ENCODE assay signal across 1 cellular context in genomic region chr19:52942371-52943133, GRCh38.
TF ChIP-seq lines count a peak whose summit lies in the region.

No MANE protein-coding gene starts in this region.

TF ChIP-seq in HEK293, 187 proteins besides CTCF, POLR2A, EP300 and RAD21 (continued from another document and continues in another):
- TF ChIP-seq ZEB2 (tag by site-specific recombination; IDR thresholded peaks at IDR 0.05) (0 out of 2 replicates have a peak, but pooled peaks have one; percentile 24), ZIC2 (tag by site-specific recombination; IDR thresholded peaks at IDR 0.05) (peak; percentile 64), ZNF157 (tag by site-specific recombination; IDR thresholded peaks at IDR 0.05) (no peak), ZNF660 (tag by site-specific recombination; IDR thresholded peaks at IDR 0.05) (0 out of 2 replicates have a peak, but pooled peaks have one; percentile 3), KLF8 (tag by site-specific recombination; IDR thresholded peaks at IDR 0.05) (0 out of 2 replicates have a peak, but pooled peaks have one; percentile 16), PRDM1 (tag by site-specific recombination; IDR thresholded peaks at IDR 0.05) (peak; percentile 32), ZNF837 (tag by site-specific recombination; IDR thresholded peaks at IDR 0.05) (no peak), ZFP37 (tag by site-specific recombination; IDR thresholded peaks at IDR 0.05) (0 out of 2 replicates have a peak, but pooled peaks have one; percentile 21), ZNF629 (tag by site-specific recombination; IDR thresholded peaks at IDR 0.05) (peak; percentile 10; the same call in 1 of the 2 replicates), ZBTB17 (tag by site-specific recombination; IDR thresholded peaks at IDR 0.05) (peak; percentile 53; the same call in 1 of the 2 replicates), ZNF24 (tag by site-specific recombination; IDR thresholded peaks at IDR 0.05) (no peak), ZNF174 (tag by site-specific recombination; IDR thresholded peaks at IDR 0.05) (no peak), ZNF391 (tag by site-specific recombination; IDR thresholded peaks at IDR 0.05; ENCODE audit: borderline replicate concordance, low read depth) (no peak), TRIM28 (IDR thresholded peaks at IDR 0.05; ENCODE audit: borderline replicate concordance, low read length) (no peak), ZNF366 (tag by site-specific recombination; conservative IDR thresholded peaks at IDR 0.05) (no peak), SCRT2 (tag by site-specific recombination; IDR thresholded peaks at IDR 0.05) (peak; percentile 94), TCF7L2 (IDR thresholded peaks at IDR 0.05; ENCODE audit: borderline replicate concordance, low read depth, low read length) (no peak), MEIS1 (CRISPR knock-in tag; IDR thresholded peaks at IDR 0.05; ENCODE audit: borderline replicate concordance) (no peak), PATZ1 (tag by site-specific recombination; IDR thresholded peaks at IDR 0.05) (no peak; the same call in 1 of the 2 replicates), ZNF843 (tag by site-specific recombination; IDR thresholded peaks at IDR 0.05) (no peak), ZNF488 (tag by site-specific recombination; IDR thresholded peaks at IDR 0.05) (no peak), ZNF501 (tag by site-specific recombination; IDR thresholded peaks at IDR 0.05) (no peak), ZNF175 (tag by site-specific recombination; IDR thresholded peaks at IDR 0.05) (no peak), ZNF785 (tag by site-specific recombination; IDR thresholded peaks at IDR 0.05) (no peak), ZNF677 (tag by site-specific recombination; IDR thresholded peaks at IDR 0.05) (no peak), GLIS2 (tag by site-specific recombination; IDR thresholded peaks at IDR 0.05) (peak; percentile 86; the same call in 1 of the 2 replicates), GLIS1 (tag by site-specific recombination; IDR thresholded peaks at IDR 0.05) (0 out of 2 replicates have a peak, but pooled peaks have one; percentile 3), ZBTB48 (tag by site-specific recombination; IDR thresholded peaks at IDR 0.05) (no peak), EGR2 (tag by site-specific recombination; IDR thresholded peaks at IDR 0.05; ENCODE audit: low read depth) (peak; percentile 39; the same call in 1 of the 2 replicates), ZNF558 (tag by site-specific recombination; IDR thresholded peaks at IDR 0.05) (no peak), ZNF692 (tag by site-specific recombination; IDR thresholded peaks at IDR 0.05) (no peak; the same call in 1 of the 2 replicates), ZFP3 (tag by site-specific recombination; IDR thresholded peaks at IDR 0.05; ENCODE audit: low read depth) (no peak), KLF9 (tag by site-specific recombination; IDR thresholded peaks at IDR 0.05; ENCODE audit: low read depth) (peak; percentile 51; the same call in 1 of the 2 replicates), OSR2 (tag by site-specific recombination; IDR thresholded peaks at IDR 0.05) (peak; percentile 84), ZBTB20 (tag by site-specific recombination; IDR thresholded peaks at IDR 0.05) (peak; percentile 72), ZNF530 (tag by site-specific recombination; IDR thresholded peaks at IDR 0.05; ENCODE audit: low read depth) (no peak)
- TF ChIP-seq, protein P1, sequence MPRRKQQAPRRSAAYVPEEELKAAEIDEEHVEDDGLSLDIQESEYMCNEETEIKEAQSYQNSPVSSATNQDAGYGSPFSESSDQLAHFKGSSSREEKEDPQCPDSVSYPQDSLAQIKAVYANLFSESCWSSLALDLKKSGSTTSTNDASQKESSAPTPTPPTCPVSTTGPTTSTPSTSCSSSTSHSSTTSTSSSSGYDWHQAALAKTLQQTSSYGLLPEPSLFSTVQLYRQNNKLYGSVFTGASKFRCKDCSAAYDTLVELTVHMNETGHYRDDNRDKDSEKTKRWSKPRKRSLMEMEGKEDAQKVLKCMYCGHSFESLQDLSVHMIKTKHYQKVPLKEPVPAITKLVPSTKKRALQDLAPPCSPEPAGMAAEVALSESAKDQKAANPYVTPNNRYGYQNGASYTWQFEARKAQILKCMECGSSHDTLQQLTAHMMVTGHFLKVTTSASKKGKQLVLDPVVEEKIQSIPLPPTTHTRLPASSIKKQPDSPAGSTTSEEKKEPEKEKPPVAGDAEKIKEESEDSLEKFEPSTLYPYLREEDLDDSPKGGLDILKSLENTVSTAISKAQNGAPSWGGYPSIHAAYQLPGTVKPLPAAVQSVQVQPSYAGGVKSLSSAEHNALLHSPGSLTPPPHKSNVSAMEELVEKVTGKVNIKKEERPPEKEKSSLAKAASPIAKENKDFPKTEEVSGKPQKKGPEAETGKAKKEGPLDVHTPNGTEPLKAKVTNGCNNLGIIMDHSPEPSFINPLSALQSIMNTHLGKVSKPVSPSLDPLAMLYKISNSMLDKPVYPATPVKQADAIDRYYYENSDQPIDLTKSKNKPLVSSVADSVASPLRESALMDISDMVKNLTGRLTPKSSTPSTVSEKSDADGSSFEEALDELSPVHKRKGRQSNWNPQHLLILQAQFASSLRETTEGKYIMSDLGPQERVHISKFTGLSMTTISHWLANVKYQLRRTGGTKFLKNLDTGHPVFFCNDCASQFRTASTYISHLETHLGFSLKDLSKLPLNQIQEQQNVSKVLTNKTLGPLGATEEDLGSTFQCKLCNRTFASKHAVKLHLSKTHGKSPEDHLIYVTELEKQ (tag by site-specific recombination; IDR thresholded peaks at IDR 0.05; ENCODE audit: borderline replicate concordance) = no peak
- TF ChIP-seq, protein P2, sequence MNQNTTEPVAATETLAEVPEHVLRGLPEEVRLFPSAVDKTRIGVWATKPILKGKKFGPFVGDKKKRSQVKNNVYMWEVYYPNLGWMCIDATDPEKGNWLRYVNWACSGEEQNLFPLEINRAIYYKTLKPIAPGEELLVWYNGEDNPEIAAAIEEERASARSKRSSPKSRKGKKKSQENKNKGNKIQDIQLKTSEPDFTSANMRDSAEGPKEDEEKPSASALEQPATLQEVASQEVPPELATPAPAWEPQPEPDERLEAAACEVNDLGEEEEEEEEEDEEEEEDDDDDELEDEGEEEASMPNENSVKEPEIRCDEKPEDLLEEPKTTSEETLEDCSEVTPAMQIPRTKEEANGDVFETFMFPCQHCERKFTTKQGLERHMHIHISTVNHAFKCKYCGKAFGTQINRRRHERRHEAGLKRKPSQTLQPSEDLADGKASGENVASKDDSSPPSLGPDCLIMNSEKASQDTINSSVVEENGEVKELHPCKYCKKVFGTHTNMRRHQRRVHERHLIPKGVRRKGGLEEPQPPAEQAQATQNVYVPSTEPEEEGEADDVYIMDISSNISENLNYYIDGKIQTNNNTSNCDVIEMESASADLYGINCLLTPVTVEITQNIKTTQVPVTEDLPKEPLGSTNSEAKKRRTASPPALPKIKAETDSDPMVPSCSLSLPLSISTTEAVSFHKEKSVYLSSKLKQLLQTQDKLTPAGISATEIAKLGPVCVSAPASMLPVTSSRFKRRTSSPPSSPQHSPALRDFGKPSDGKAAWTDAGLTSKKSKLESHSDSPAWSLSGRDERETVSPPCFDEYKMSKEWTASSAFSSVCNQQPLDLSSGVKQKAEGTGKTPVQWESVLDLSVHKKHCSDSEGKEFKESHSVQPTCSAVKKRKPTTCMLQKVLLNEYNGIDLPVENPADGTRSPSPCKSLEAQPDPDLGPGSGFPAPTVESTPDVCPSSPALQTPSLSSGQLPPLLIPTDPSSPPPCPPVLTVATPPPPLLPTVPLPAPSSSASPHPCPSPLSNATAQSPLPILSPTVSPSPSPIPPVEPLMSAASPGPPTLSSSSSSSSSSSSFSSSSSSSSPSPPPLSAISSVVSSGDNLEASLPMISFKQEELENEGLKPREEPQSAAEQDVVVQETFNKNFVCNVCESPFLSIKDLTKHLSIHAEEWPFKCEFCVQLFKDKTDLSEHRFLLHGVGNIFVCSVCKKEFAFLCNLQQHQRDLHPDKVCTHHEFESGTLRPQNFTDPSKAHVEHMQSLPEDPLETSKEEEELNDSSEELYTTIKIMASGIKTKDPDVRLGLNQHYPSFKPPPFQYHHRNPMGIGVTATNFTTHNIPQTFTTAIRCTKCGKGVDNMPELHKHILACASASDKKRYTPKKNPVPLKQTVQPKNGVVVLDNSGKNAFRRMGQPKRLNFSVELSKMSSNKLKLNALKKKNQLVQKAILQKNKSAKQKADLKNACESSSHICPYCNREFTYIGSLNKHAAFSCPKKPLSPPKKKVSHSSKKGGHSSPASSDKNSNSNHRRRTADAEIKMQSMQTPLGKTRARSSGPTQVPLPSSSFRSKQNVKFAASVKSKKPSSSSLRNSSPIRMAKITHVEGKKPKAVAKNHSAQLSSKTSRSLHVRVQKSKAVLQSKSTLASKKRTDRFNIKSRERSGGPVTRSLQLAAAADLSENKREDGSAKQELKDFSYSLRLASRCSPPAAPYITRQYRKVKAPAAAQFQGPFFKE (tag by site-specific recombination; IDR thresholded peaks at IDR 0.05; ENCODE audit: borderline replicate concordance) = no peak
- TF ChIP-seq, protein P3, sequence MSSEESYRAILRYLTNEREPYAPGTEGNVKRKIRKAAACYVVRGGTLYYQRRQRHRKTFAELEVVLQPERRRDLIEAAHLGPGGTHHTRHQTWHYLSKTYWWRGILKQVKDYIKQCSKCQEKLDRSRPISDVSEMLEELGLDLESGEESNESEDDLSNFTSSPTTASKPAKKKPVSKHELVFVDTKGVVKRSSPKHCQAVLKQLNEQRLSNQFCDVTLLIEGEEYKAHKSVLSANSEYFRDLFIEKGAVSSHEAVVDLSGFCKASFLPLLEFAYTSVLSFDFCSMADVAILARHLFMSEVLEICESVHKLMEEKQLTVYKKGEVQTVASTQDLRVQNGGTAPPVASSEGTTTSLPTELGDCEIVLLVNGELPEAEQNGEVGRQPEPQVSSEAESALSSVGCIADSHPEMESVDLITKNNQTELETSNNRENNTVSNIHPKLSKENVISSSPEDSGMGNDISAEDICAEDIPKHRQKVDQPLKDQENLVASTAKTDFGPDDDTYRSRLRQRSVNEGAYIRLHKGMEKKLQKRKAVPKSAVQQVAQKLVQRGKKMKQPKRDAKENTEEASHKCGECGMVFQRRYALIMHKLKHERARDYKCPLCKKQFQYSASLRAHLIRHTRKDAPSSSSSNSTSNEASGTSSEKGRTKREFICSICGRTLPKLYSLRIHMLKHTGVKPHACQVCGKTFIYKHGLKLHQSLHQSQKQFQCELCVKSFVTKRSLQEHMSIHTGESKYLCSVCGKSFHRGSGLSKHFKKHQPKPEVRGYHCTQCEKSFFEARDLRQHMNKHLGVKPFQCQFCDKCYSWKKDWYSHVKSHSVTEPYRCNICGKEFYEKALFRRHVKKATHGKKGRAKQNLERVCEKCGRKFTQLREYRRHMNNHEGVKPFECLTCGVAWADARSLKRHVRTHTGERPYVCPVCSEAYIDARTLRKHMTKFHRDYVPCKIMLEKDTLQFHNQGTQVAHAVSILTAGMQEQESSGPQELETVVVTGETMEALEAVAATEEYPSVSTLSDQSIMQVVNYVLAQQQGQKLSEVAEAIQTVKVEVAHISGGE (tag by site-specific recombination; conservative IDR thresholded peaks at IDR 0.05; ENCODE audit: low read depth) = 0 out of 2 replicates have a peak, but pooled peaks have one; percentile 14
- TF ChIP-seq, protein P4, sequence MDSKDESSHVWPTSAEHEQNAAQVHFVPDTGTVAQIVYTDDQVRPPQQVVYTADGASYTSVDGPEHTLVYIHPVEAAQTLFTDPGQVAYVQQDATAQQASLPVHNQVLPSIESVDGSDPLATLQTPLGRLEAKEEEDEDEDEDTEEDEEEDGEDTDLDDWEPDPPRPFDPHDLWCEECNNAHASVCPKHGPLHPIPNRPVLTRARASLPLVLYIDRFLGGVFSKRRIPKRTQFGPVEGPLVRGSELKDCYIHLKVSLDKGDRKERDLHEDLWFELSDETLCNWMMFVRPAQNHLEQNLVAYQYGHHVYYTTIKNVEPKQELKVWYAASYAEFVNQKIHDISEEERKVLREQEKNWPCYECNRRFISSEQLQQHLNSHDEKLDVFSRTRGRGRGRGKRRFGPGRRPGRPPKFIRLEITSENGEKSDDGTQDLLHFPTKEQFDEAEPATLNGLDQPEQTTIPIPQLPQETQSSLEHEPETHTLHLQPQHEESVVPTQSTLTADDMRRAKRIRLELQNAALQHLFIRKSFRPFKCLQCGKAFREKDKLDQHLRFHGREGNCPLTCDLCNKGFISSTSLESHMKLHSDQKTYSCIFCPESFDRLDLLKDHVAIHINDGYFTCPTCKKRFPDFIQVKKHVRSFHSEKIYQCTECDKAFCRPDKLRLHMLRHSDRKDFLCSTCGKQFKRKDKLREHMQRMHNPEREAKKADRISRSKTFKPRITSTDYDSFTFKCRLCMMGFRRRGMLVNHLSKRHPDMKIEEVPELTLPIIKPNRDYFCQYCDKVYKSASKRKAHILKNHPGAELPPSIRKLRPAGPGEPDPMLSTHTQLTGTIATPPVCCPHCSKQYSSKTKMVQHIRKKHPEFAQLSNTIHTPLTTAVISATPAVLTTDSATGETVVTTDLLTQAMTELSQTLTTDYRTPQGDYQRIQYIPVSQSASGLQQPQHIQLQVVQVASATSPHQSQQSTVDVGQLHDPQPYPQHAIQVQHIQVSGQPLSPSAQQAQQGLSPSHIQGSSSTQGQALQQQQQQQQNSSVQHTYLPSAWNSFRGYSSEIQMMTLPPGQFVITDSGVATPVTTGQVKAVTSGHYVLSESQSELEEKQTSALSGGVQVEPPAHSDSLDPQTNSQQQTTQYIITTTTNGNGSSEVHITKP (tag by site-specific recombination; IDR thresholded peaks at IDR 0.05) = peak; percentile 82
